Comparison of ENCODE assay signal across 23 cellular contexts in the genomic region with DNA sequence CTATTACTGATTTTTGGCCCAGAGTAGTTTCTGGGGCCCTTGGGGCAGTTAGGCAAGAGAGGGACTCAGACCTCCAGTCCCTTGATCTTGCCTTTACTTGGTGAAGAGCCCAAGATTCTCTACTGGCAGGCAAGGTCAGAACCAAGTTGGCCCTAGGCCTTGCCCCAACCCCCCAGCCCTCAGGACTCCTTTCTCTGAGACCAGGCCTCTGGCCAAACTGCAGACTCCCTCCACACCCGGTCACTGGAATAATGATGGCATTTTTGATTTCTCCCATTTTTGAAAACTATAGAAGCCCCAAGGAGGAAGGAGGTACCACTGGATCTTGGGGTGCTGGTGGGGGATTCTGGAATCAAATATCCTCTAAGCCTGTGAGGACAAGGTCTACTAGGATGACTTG. TPM values are rescaled to one million over a fixed set of nuclear protein-coding genes. Genes with fewer than 3 reads are reported as not detected.
"Had no signal": no experiment of that assay in that cellular context is flagged by ENCODE, and none has a peak within 500 bp of the region (broad histone marks: within the 10 kb centered on the region; RNA-seq: fewer than 3 reads in every experiment).

No MANE protein-coding gene starts in this region.

- DNase-seq: activated B cell treated with CpG ODN at 0.5 μM for 24 hours; activated CD4-positive, alpha-beta T cell treated with anti-CD3 and anti-CD28 coated beads, Interleukin-2, amount 10 ng/mL, durations not matched to agents 24 days and 14 days; activated CD8-positive, alpha-beta memory T cell treated with anti-CD3 and anti-CD28 coated beads for 24 hours; activated naive CD4-positive, alpha-beta T cell; activated naive CD8-positive, alpha-beta T cell treated with anti-CD3 and anti-CD28 coated beads, Interleukin-2, amount 10 ng/mL, durations not matched to agents 7 days and 5 days; brain microvascular endothelial cell; dermis blood vessel endothelial cell; effector memory CD8-positive, alpha-beta T cell; gastrocnemius medialis; heart right ventricle; kidney; left lung; mammary epithelial cell; small intestine; stimulated activated CD4-positive, alpha-beta T cell treated with anti-CD3 and anti-CD28 coated beads, Interleukin-4, amount 100 ng/mL, for 4 hours; stimulated activated CD8-positive, alpha-beta memory T cell treated with anti-CD3 and anti-CD28 coated beads, Interleukin-4, amount 100 ng/mL, for 48 hours; stimulated activated naive CD4-positive, alpha-beta T cell treated with Interleukin-2 at 50 U/mL for 16 hours; substantia nigra; T-helper 2 cell had no signal

- H3K4me3 ChIP-seq: gastrocnemius medialis, heart right ventricle, left lung, prostate gland had no signal

- H3K4me1 ChIP-seq: gastrocnemius medialis, prostate gland had no signal

- H3K27ac ChIP-seq: brain microvascular endothelial cell, gastrocnemius medialis, heart right ventricle, left lung, prostate gland had no signal

- H3K36me3 Mint-ChIP-seq: type B pancreatic cell had no signal

- ATAC-seq: effector memory CD8-positive, alpha-beta T cell; gastrocnemius medialis; heart right ventricle; left lung had no signal

- H3K4me3 Mint-ChIP-seq: activated B cell treated with CpG ODN at 0.5 μM for 24 hours; activated CD4-positive, alpha-beta T cell treated with anti-CD3 and anti-CD28 coated beads, Interleukin-2, amount 10 ng/mL, durations not matched to agents 24 days and 14 days; activated naive CD8-positive, alpha-beta T cell treated with anti-CD3 and anti-CD28 coated beads, Interleukin-2, amount 10 ng/mL, durations not matched to agents 7 days and 5 days; activated T-helper 1 cell treated with anti-CD3 and anti-CD28 coated beads, Interleukin-12 subunit alpha, Interleukin-12 subunit beta, Interleukin-2, Interleukin-4 antibody, amounts not matched to agents 30 ng/mL and 10 ng/mL and 1 ng/mL, durations not matched to agents 14 hours and 24 hours and 36 hours; effector memory CD8-positive, alpha-beta T cell; type B pancreatic cell had no signal

- H3K36me3 ChIP-seq: brain microvascular endothelial cell, gastrocnemius medialis, heart right ventricle, left lung, prostate gland had no signal

- H3K9me3 Mint-ChIP-seq: activated B cell treated with CpG ODN at 0.5 μM for 24 hours; activated CD4-positive, alpha-beta T cell treated with anti-CD3 and anti-CD28 coated beads, Interleukin-2, amount 10 ng/mL, durations not matched to agents 24 days and 14 days; activated naive CD8-positive, alpha-beta T cell treated with anti-CD3 and anti-CD28 coated beads, Interleukin-2, amount 10 ng/mL, durations not matched to agents 7 days and 5 days; activated T-helper 1 cell treated with anti-CD3 and anti-CD28 coated beads, Interleukin-12 subunit alpha, Interleukin-12 subunit beta, Interleukin-2, Interleukin-4 antibody, amounts not matched to agents 30 ng/mL and 10 ng/mL and 1 ng/mL, durations not matched to agents 14 hours and 24 hours and 36 hours; effector memory CD8-positive, alpha-beta T cell; type B pancreatic cell had no signal

- H3K27ac Mint-ChIP-seq: activated B cell treated with CpG ODN at 0.5 μM for 24 hours; activated CD4-positive, alpha-beta T cell treated with anti-CD3 and anti-CD28 coated beads, Interleukin-2, amount 10 ng/mL, durations not matched to agents 24 days and 14 days; activated naive CD8-positive, alpha-beta T cell treated with anti-CD3 and anti-CD28 coated beads, Interleukin-2, amount 10 ng/mL, durations not matched to agents 7 days and 5 days; activated T-helper 1 cell treated with anti-CD3 and anti-CD28 coated beads, Interleukin-12 subunit alpha, Interleukin-12 subunit beta, Interleukin-2, Interleukin-4 antibody, amounts not matched to agents 30 ng/mL and 10 ng/mL and 1 ng/mL, durations not matched to agents 14 hours and 24 hours and 36 hours; type B pancreatic cell had no signal

- H3K9me3 ChIP-seq: gastrocnemius medialis, heart right ventricle, left lung, prostate gland had no signal

RNA-seq across cellular contexts. Expression of gene HOXB9, which starts 18.0 kb away (rescaled TPM):
- total RNA-seq: gastrocnemius medialis, heart right ventricle, left lung had no signal
- polyA plus RNA-seq: heart right ventricle, mammary epithelial cell, neural cell had no signal

RNA-seq across cellular contexts. Expression of gene HOXB8, which starts 29.1 kb away (rescaled TPM):
- total RNA-seq: activated B cell treated with CpG ODN at 0.5 μM for 24 hours; activated CD4-positive, alpha-beta T cell treated with anti-CD3 and anti-CD28 coated beads, Interleukin-2, amount 10 ng/mL, durations not matched to agents 24 days and 14 days; activated naive CD8-positive, alpha-beta T cell treated with anti-CD3 and anti-CD28 coated beads, Interleukin-2, amount 10 ng/mL, durations not matched to agents 7 days and 5 days; activated T-helper 1 cell treated with anti-CD3 and anti-CD28 coated beads, Interleukin-12 subunit alpha, Interleukin-12 subunit beta, Interleukin-2, Interleukin-4 antibody, amounts not matched to agents 30 ng/mL and 10 ng/mL and 1 ng/mL, durations not matched to agents 14 hours and 24 hours and 36 hours; mammary epithelial cell had no signal
- polyA plus RNA-seq: heart right ventricle, mammary epithelial cell, neural cell had no signal

RNA-seq across cellular contexts. Expression of gene HOXB7, which starts 33.3 kb away (rescaled TPM):
- total RNA-seq: mammary epithelial cell had no signal
- polyA plus RNA-seq: neural cell had no signal

RNA-seq across cellular contexts. Expression of gene HOXB6, which starts 39.4 kb away (rescaled TPM):
- total RNA-seq: activated B cell treated with CpG ODN at 0.5 μM for 24 hours; activated naive CD8-positive, alpha-beta T cell treated with anti-CD3 and anti-CD28 coated beads, Interleukin-2, amount 10 ng/mL, durations not matched to agents 7 days and 5 days had no signal
- polyA plus RNA-seq: neural cell had no signal

RNA-seq across cellular contexts. Expression of gene HOXB5, which starts 50.6 kb away (rescaled TPM):
- total RNA-seq: activated B cell treated with CpG ODN at 0.5 μM for 24 hours; activated CD4-positive, alpha-beta T cell treated with anti-CD3 and anti-CD28 coated beads, Interleukin-2, amount 10 ng/mL, durations not matched to agents 24 days and 14 days; activated naive CD8-positive, alpha-beta T cell treated with anti-CD3 and anti-CD28 coated beads, Interleukin-2, amount 10 ng/mL, durations not matched to agents 7 days and 5 days; activated T-helper 1 cell treated with anti-CD3 and anti-CD28 coated beads, Interleukin-12 subunit alpha, Interleukin-12 subunit beta, Interleukin-2, Interleukin-4 antibody, amounts not matched to agents 30 ng/mL and 10 ng/mL and 1 ng/mL, durations not matched to agents 14 hours and 24 hours and 36 hours; gastrocnemius medialis; mammary epithelial cell had no signal
- polyA plus RNA-seq: mammary epithelial cell, neural cell had no signal
